10 cellular contexts compared by ENCODE assay signal in genomic region chr9:89564257-89564878, GRCh38. TPM values are rescaled to one million over a fixed set of nuclear protein-coding genes. Genes with fewer than 3 reads are reported as not detected.
A peak's percentile ranks its signal among the peaks of the same experiment; 100 is the strongest.
DNase-seq lines count a peak whose midpoint lies in the region; FAIRE-seq and TF ChIP-seq lines count a peak whose summit lies in the region.
"Had no signal": no experiment of that assay in that cellular context is flagged by ENCODE, and none has a peak within 500 bp of the region (broad histone marks: within the 10 kb centered on the region; RNA-seq: fewer than 3 reads in every experiment).

No MANE protein-coding gene starts in this region.

- peaks cover 6% of the 10 kb centered on the region for H3K27me3 Mint-ChIP-seq in activated T-cell treated with anti-CD3 and anti-CD28 coated beads, Interleukin-2, amount 50 U/mL, for 24 hours

- intact Hi-C loops in kidney (cut with DNase I), result no loop called here

- POLR2A ChIA-PET in HEK293 (lab: Yijun Ruan, JAX), result interaction anchor here (0.9 kb wide), 1 partner anchor 40 kb away, joined by 3 read pairs; the partner anchor contains the start of gene GADD45G

- no peaks in the 10 kb centered on the region for H3K36me3 ChIP-seq in HEK293 (ENCODE audit: control insufficient read depth in 2 of 2, insufficient read depth in 1 of 2, low read length in 2 of 2)
- no peaks in the 10 kb centered on the region for H3K36me3 ChIP-seq in hepatocyte (replicated peaks; ENCODE audit: insufficient read depth, low read depth)
- no peaks in the 10 kb centered on the region for H3K36me3 ChIP-seq in kidney (ENCODE audit: control insufficient read depth in 1 of 2, insufficient read depth in 2 of 2, low read length in 2 of 2)

- H3K79me2 ChIP-seq in hepatocyte, result no peaks in the 10 kb centered on the region

- H3K27me3 ChIP-seq in hepatocyte, result no peaks in the 10 kb centered on the region

- H3K27ac Mint-ChIP-seq in activated T-cell treated with anti-CD3 and anti-CD28 coated beads, Interleukin-2, amount 50 U/mL, for 24 hours, result no peak overlapping the region

- H3K27ac ChIP-seq in HEK293 (ENCODE audit: extremely low read depth, low read depth, low read length) (no peak overlapping the region), hepatocyte (no peak overlapping the region), kidney (ENCODE audit: low read depth in 2 of 2, low read length in 2 of 2) (peak overlapping the region in 1 of 2 donors; percentile 76)
- H3K27ac ChIP-seq: epithelial cell of prostate, KMS-11 had no signal

- H3K4me1 Mint-ChIP-seq in activated T-cell treated with anti-CD3 and anti-CD28 coated beads, Interleukin-2, amount 50 U/mL, for 24 hours (ENCODE audit: low read depth), result no peaks in the 10 kb centered on the region

- TF ChIP-seq CTCF in GM12874 (IDR thresholded peaks at IDR 0.05; ENCODE audit: insufficient read depth, low read depth, low read length), result peak; percentile 77
- TF ChIP-seq CTCF in HEK293 (tag by site-specific recombination; IDR thresholded peaks at IDR 0.05), result 0 out of 2 replicates have a peak, but pooled peaks have one; percentile 6
- no peak for TF ChIP-seq CTCF in hepatocyte (IDR thresholded peaks at IDR 0.05; ENCODE audit: poor library complexity)
- TF ChIP-seq CTCF in kidney (IDR thresholded peaks at IDR 0.05; ENCODE audit: borderline replicate concordance, extremely low read depth, insufficient read depth), result no peak

- no peak overlapping the region for H2AFZ ChIP-seq in hepatocyte

- CTCF ChIA-PET in HEK293 (lab: Yijun Ruan, JAX), result interaction anchor here (0.6 to 2.7 kb wide), 10 partner anchors 9 to 471 kb away, joined by 3 to 13 read pairs (median 4); no protein-coding TSS in a partner anchor

- no peaks in the 10 kb centered on the region for H3K4me1 ChIP-seq in HEK293 (ENCODE audit: control insufficient read depth, insufficient read depth, low read length)
- H3K4me1 ChIP-seq in hepatocyte (ENCODE audit: insufficient read depth), result no peaks in the 10 kb centered on the region
- H3K4me1 ChIP-seq in kidney (ENCODE audit: control insufficient read depth in 1 of 2, insufficient read depth in 1 of 2, low read depth in 1 of 2, low read length in 2 of 2), result peaks cover 24 to 40% of the 10 kb centered on the region in 2 donors

- no peak for FAIRE-seq in kidney (lab: Jason Lieb, UNC)

- no peaks in the 10 kb centered on the region for H3K9me2 ChIP-seq in hepatocyte (replicated peaks; ENCODE audit: insufficient read depth)

- H3K9me3 ChIP-seq in HEK293 (ENCODE audit: control insufficient read depth, insufficient read depth, low read depth, low read length), result no peaks in the 10 kb centered on the region
- H3K9me3 ChIP-seq in hepatocyte (ENCODE audit: low read depth), result no peaks in the 10 kb centered on the region
- H3K9me3 ChIP-seq in kidney (ENCODE audit: control insufficient read depth in 1 of 2, low read length in 2 of 2), result no peaks in the 10 kb centered on the region

- H3K9me3 Mint-ChIP-seq in activated T-cell treated with anti-CD3 and anti-CD28 coated beads, Interleukin-2, amount 50 U/mL, for 24 hours, result no peaks in the 10 kb centered on the region

- no peak overlapping the region for H3K4me2 ChIP-seq in hepatocyte
- H3K4me2 ChIP-seq: KMS-11 had no signal

- no peak overlapping the region for H3K4me3 Mint-ChIP-seq in activated T-cell treated with anti-CD3 and anti-CD28 coated beads, Interleukin-2, amount 50 U/mL, for 24 hours

- no peak overlapping the region for H3K9ac ChIP-seq in kidney (ENCODE audit: low read length in 2 of 2)
- H3K9ac ChIP-seq: KMS-11 had no signal

- no peaks in the 10 kb centered on the region for H3K36me3 Mint-ChIP-seq in activated T-cell treated with anti-CD3 and anti-CD28 coated beads, Interleukin-2, amount 50 U/mL, for 24 hours (ENCODE audit: low read depth)

- no peak overlapping the region for H3K4me3 ChIP-seq in HEK293 (ENCODE audit: low read depth, low read length)
- H3K4me3 ChIP-seq in hepatocyte, result no peak overlapping the region
- H3K4me3 ChIP-seq in kidney (ENCODE audit: low read length in 2 of 2), result no peak overlapping the region

- WGBS in hepatocyte (ENCODE audit: low lambda C conversion rate, missing lambda C conversion rate), result 71% methylated on average over 18 of the region's 18 CpGs

- DNase-seq in NCI-H82 (lab: John Stamatoyannopoulos, UW) (peak; percentile 83), hepatocyte (ENCODE audit: low spot score) (peak; percentile 29), COR-L47 (lab: John Stamatoyannopoulos, UW) (no peak), SKM-1 (lab: John Stamatoyannopoulos, UW; ENCODE audit: unreplicated experiment) (no peak), kidney (no peak)
- no peak for DNase-seq in activated T-cell treated with anti-CD3 and anti-CD28 coated beads, Interleukin-2, amount 50 U/mL, for 24 hours

- no peaks in the 10 kb centered on the region for H4K20me1 ChIP-seq in hepatocyte (ENCODE audit: insufficient read depth, poor library complexity, severe bottlenecking)

TF ChIP-seq in HEK293, 187 proteins besides CTCF, POLR2A, EP300 and RAD21:
- TF ChIP-seq ZNF2 (tag by site-specific recombination; IDR thresholded peaks at IDR 0.05) (no peak), ZNF629 (tag by site-specific recombination; IDR thresholded peaks at IDR 0.05) (peak; percentile 70), ATF2 (tag by site-specific recombination; IDR thresholded peaks at IDR 0.05; ENCODE audit: low read depth) (peak; percentile 80), YY1 (tag by site-specific recombination; IDR thresholded peaks at IDR 0.05) (no peak), ZNF112 (tag by site-specific recombination; IDR thresholded peaks at IDR 0.05) (no peak), ZNF747 (tag by site-specific recombination; IDR thresholded peaks at IDR 0.05) (no peak), ZSCAN5A (tag by site-specific recombination; IDR thresholded peaks at IDR 0.05) (no peak), TCF7L2 (IDR thresholded peaks at IDR 0.05; ENCODE audit: borderline replicate concordance, low read depth, low read length) (no peak), YY2 (tag by site-specific recombination; IDR thresholded peaks at IDR 0.05) (no peak), GLIS1 (tag by site-specific recombination; IDR thresholded peaks at IDR 0.05) (peak; percentile 58), ZNF302 (tag by site-specific recombination; IDR thresholded peaks at IDR 0.05; ENCODE audit: low read depth) (no peak), ZNF610 (tag by site-specific recombination; IDR thresholded peaks at IDR 0.05; ENCODE audit: borderline replicate concordance) (no peak)

RNA-seq across cellular contexts. Expression of gene GADD45G, which starts 40.4 kb away (rescaled TPM):
- total RNA-seq in hepatocyte (14.7 and 15.7 TPM in 2 replicates), kidney (7.3 TPM)
- polyA plus RNA-seq in hepatocyte (45.1 and 47.8 TPM in 2 replicates), kidney (ENCODE audit: insufficient read depth, low read depth, low replicate concordance) (48.4 TPM)

Comparison
In these comparisons a context has a peak if more than half of its experiments do, and no peak if none do; other contexts are left out.
1. CTCF ChIP-seq: peak in GM12874 (single experiment) and HEK293 (single experiment); none in hepatocyte (single experiment) and kidney (single experiment).
2. DNase-seq: peak in NCI-H82 (single experiment) and hepatocyte (single experiment); none in COR-L47 (single experiment), SKM-1 (single experiment), activated T-cell treated with anti-CD3 and anti-CD28 coated beads, Interleukin-2, amount 50 U/mL, for 24 hours (single experiment) and kidney (single experiment).